ENCODE assay signal across 9 cellular contexts in the genomic region with DNA sequence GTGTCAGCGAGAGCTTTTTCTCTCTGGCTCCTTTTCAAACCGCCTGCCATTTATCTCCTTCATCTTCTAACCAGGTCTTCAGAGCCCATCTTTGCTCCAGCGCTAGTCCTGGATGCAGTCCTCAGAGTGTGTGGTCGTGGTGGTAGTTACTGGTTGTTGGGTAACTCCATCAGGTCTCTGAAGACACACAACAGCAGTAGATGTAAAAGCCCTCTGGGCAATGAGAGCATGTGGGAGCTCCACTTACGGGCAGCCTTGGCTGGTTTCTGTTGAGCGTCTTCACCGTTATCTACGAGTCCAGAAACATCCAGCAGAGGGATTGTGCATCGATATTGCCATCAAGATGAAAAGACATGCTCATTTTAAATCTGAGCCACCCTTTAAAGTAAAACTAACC.
DNase-seq lines count a peak whose midpoint lies in the region; ATAC-seq, FAIRE-seq and TF ChIP-seq lines count a peak whose summit lies in the region.
"Had no signal": no experiment of that assay in that cellular context is flagged by ENCODE, and none has a peak within 500 bp of the region (broad histone marks: within the 10 kb centered on the region; RNA-seq: fewer than 3 reads in every experiment).

No MANE protein-coding gene starts in this region.

- H3K4me1 ChIP-seq in thyroid gland, result peaks cover 0 to 13% of the 10 kb centered on the region in 2 donors

- TF ChIP-seq POLR2A in thyroid gland (IDR thresholded peaks at IDR 0.05), result no peak

- ATAC-seq in GM21367 (IDR thresholded peaks at IDR 0.05; ENCODE audit: unreplicated experiment) (peak; percentile 12), left ventricle myocardium superior (no peak)
- peak; percentile 42 for ATAC-seq in stimulated activated naive CD8-positive, alpha-beta T cell treated with anti-CD3 and anti-CD28 coated beads, Interleukin-15, amount 100 ng/mL, for 72 hours

- H3K4me3 ChIP-seq in GM06990 (replicated peaks; ENCODE audit: low read depth, low read length), result peak overlapping the region; percentile 64
- peak overlapping the region; percentile 12 for H3K4me3 ChIP-seq in astrocyte of the cerebellum (ENCODE audit: low read depth, low read length)
- H3K4me3 ChIP-seq in thyroid gland (replicated peaks in 1 of 3), result no peak overlapping the region
- H3K4me3 ChIP-seq: SJSA1 had no signal

- H3K9me3 Mint-ChIP-seq in stimulated activated naive CD8-positive, alpha-beta T cell treated with anti-CD3 and anti-CD28 coated beads, Interleukin-15, amount 100 ng/mL, for 72 hours, result no peaks in the 10 kb centered on the region

- peaks cover 3% of the 10 kb centered on the region; the same call in 1 of the 2 replicates for H3K36me3 ChIP-seq in GM06990 (ENCODE audit: control insufficient read depth, insufficient read depth, low read length)
- no peaks in the 10 kb centered on the region for H3K36me3 ChIP-seq in thyroid gland
- H3K36me3 ChIP-seq: SJSA1 had no signal

- peak overlapping the region; percentile 86 to 89 for H3K4me3 Mint-ChIP-seq in stimulated activated naive CD8-positive, alpha-beta T cell treated with anti-CD3 and anti-CD28 coated beads, Interleukin-15, amount 100 ng/mL, for 72 hours

- H3K27ac ChIP-seq in thyroid gland, result no peak overlapping the region
- H3K27ac ChIP-seq: SJSA1 had no signal

- peak; percentile 30 for TF ChIP-seq CTCF in GM06990 (IDR thresholded peaks at IDR 0.05; ENCODE audit: insufficient read depth, low read length, poor library complexity, severe bottlenecking)
- TF ChIP-seq CTCF in astrocyte of the cerebellum (IDR thresholded peaks at IDR 0.05; ENCODE audit: low read depth, low read length, missing control alignments), result peak; percentile 38
- TF ChIP-seq CTCF in thyroid gland (IDR thresholded peaks at IDR 0.05), result no peak

- H3K27me3 ChIP-seq in GM06990 (replicated peaks; ENCODE audit: control insufficient read depth, insufficient read depth, low read length) (no peaks in the 10 kb centered on the region), thyroid gland (peaks cover 3% of the 10 kb centered on the region)

- 78 to 84% methylated on average over 9 of the region's 9 CpGs for WGBS in thyroid gland, 2 donors

- intact Hi-C loops in left ventricle myocardium superior (cut with micrococcal nuclease) (no loop called here), thyroid gland (cut with DNase I) (no loop called here)

- DNase-seq in GM06990 (ENCODE audit: extremely low read depth, insufficient read length) (no peak), M059J (ENCODE audit: low read depth) (peak; percentile 72), astrocyte of the cerebellum (ENCODE audit: low read depth) (no peak), RCC 7860 (ENCODE audit: low spot score) (no peak), left ventricle myocardium superior (no peak), thyroid gland (no peak)
- DNase-seq in stimulated activated naive CD8-positive, alpha-beta T cell treated with anti-CD3 and anti-CD28 coated beads, Interleukin-15, amount 100 ng/mL, for 72 hours, result peak; percentile 37 to 40

- no peak overlapping the region for H3K27ac Mint-ChIP-seq in stimulated activated naive CD8-positive, alpha-beta T cell treated with anti-CD3 and anti-CD28 coated beads, Interleukin-15, amount 100 ng/mL, for 72 hours

- H3K4me1 Mint-ChIP-seq in stimulated activated naive CD8-positive, alpha-beta T cell treated with anti-CD3 and anti-CD28 coated beads, Interleukin-15, amount 100 ng/mL, for 72 hours, result peaks cover 45% of the 10 kb centered on the region

- in situ Hi-C loops in astrocyte of the cerebellum (cut with HindIII; ENCODE audit: low sequenced_read_pairs), result no loop called here

- H3K9me3 ChIP-seq in thyroid gland, result no peaks in the 10 kb centered on the region

- no peak for FAIRE-seq in RCC 7860 (lab: Jason Lieb, UNC)

- H3K27me3 Mint-ChIP-seq in stimulated activated naive CD8-positive, alpha-beta T cell treated with anti-CD3 and anti-CD28 coated beads, Interleukin-15, amount 100 ng/mL, for 72 hours, result peaks cover 88% of the 10 kb centered on the region

Comparison
In these comparisons a context has a peak if more than half of its experiments do, and no peak if none do; other contexts are left out.
1. DNase-seq: peak in M059J (single experiment) and stimulated activated naive CD8-positive, alpha-beta T cell treated with anti-CD3 and anti-CD28 coated beads, Interleukin-15, amount 100 ng/mL, for 72 hours (2 of 2); none in GM06990 (single experiment), astrocyte of the cerebellum (single experiment), RCC 7860 (single experiment), left ventricle myocardium superior (single experiment) and thyroid gland (0 of 2).
2. H3K4me3 ChIP-seq: peak in GM06990 (single experiment) and astrocyte of the cerebellum (single experiment); none in thyroid gland (0 of 3).
3. CTCF ChIP-seq: peak in GM06990 (single experiment) and astrocyte of the cerebellum (single experiment); none in thyroid gland (0 of 6).